In genomic region chr9:13447551-13448422, GRCh38 we compare ENCODE assay signal across 19 cellular contexts.
DNase-seq lines count a peak whose midpoint lies in the region; ATAC-seq, FAIRE-seq and TF ChIP-seq lines count a peak whose summit lies in the region.
"Had no signal": no experiment of that assay in that cellular context is flagged by ENCODE, and none has a peak within 500 bp of the region (broad histone marks: within the 10 kb centered on the region; RNA-seq: fewer than 3 reads in every experiment).

No MANE protein-coding gene starts in this region.

- H3K4me1 Mint-ChIP-seq in chondrocyte (ENCODE audit: low read depth) (peaks cover 13% of the 10 kb centered on the region), HFFc6 (ENCODE audit: low read depth) (no peaks in the 10 kb centered on the region)
- H3K4me1 Mint-ChIP-seq: activated B cell treated with CpG ODN at 0.5 μM for 24 hours; CD8-positive, alpha-beta memory T cell; central memory CD8-positive, alpha-beta T cell had no signal

- DNase-seq in COR-L47 (lab: John Stamatoyannopoulos, UW), result peak; percentile 68
- peak; percentile 27 for DNase-seq in NCI-H2227 treated with DMSO at 0.1 percent for 48 hours (lab: John Stamatoyannopoulos, UW)
- no peak for DNase-seq in chondrocyte (ENCODE audit: low spot score)
- DNase-seq in inferior parietal cortex (ENCODE audit: extremely low spot score), result peak; percentile 42
- DNase-seq in NCI-H2107 treated with DMSO at 0.1 percent for 48 hours (lab: John Stamatoyannopoulos, UW; ENCODE audit: unreplicated experiment), result no peak
- DNase-seq in HFFc6, result no peak
- no peak for DNase-seq in GM12892 (ENCODE audit: insufficient read length)
- DNase-seq: activated B cell treated with CpG ODN at 0.5 μM for 24 hours; adrenal gland; CD8-positive, alpha-beta memory T cell; midbrain; NCI-H187 treated with DMSO at 0.1 percent for 48 hours; NCI-H82; RPMI8226; T-helper 1 cell had no signal

- no peak for ATAC-seq in GM18868 (IDR thresholded peaks at IDR 0.05; ENCODE audit: unreplicated experiment)
- ATAC-seq: sciatic nerve had no signal

- H3K27me3 Mint-ChIP-seq in chondrocyte (ENCODE audit: low read depth) (peaks cover 2% of the 10 kb centered on the region), HFFc6 (ENCODE audit: insufficient read depth) (peaks cover 3% of the 10 kb centered on the region; the same call in 1 of the 2 replicates)
- H3K27me3 Mint-ChIP-seq: activated B cell treated with CpG ODN at 0.5 μM for 24 hours; CD8-positive, alpha-beta memory T cell; central memory CD8-positive, alpha-beta T cell had no signal

- no peak for FAIRE-seq in GM12892 (lab: Jason Lieb, UNC)
- FAIRE-seq: G401.6 had no signal

- TF ChIP-seq CTCF in chondrocyte (IDR thresholded peaks at IDR 0.05), result peak; percentile 14
- TF ChIP-seq CTCF in HFFc6 (IDR thresholded peaks at IDR 0.05), result no peak

- no peak overlapping the region for H3K27ac Mint-ChIP-seq in chondrocyte (ENCODE audit: unreplicated experiment)
- H3K27ac Mint-ChIP-seq in HFFc6, result no peak overlapping the region
- H3K27ac Mint-ChIP-seq: activated B cell treated with CpG ODN at 0.5 μM for 24 hours had no signal

- no peak overlapping the region for H3K4me3 Mint-ChIP-seq in chondrocyte (ENCODE audit: unreplicated experiment)
- no peak overlapping the region for H3K4me3 Mint-ChIP-seq in HFFc6
- H3K4me3 Mint-ChIP-seq: activated B cell treated with CpG ODN at 0.5 μM for 24 hours; CD8-positive, alpha-beta memory T cell; central memory CD8-positive, alpha-beta T cell had no signal

- no peak for TF ChIP-seq POLR2A in GM12892 (IDR thresholded peaks at IDR 0.05; ENCODE audit: low read depth, low read length)

- no peaks in the 10 kb centered on the region for H3K36me3 Mint-ChIP-seq in chondrocyte (ENCODE audit: low read depth)
- H3K36me3 Mint-ChIP-seq in HFFc6 (ENCODE audit: low read depth), result no peaks in the 10 kb centered on the region
- H3K36me3 Mint-ChIP-seq: CD8-positive, alpha-beta memory T cell had no signal

- no peaks in the 10 kb centered on the region for H3K9me3 Mint-ChIP-seq in chondrocyte (ENCODE audit: low read depth)
- H3K9me3 Mint-ChIP-seq in HFFc6, result no peaks in the 10 kb centered on the region
- H3K9me3 Mint-ChIP-seq: activated B cell treated with CpG ODN at 0.5 μM for 24 hours had no signal

Comparison
In these comparisons a context has a peak if more than half of its experiments do, and no peak if none do; other contexts are left out.
1. DNase-seq: peak in COR-L47 (single experiment), NCI-H2227 treated with DMSO at 0.1 percent for 48 hours (single experiment) and inferior parietal cortex (single experiment); none in chondrocyte (single experiment), NCI-H2107 treated with DMSO at 0.1 percent for 48 hours (single experiment), HFFc6 (single experiment) and GM12892 (single experiment).